In the genomic region with DNA sequence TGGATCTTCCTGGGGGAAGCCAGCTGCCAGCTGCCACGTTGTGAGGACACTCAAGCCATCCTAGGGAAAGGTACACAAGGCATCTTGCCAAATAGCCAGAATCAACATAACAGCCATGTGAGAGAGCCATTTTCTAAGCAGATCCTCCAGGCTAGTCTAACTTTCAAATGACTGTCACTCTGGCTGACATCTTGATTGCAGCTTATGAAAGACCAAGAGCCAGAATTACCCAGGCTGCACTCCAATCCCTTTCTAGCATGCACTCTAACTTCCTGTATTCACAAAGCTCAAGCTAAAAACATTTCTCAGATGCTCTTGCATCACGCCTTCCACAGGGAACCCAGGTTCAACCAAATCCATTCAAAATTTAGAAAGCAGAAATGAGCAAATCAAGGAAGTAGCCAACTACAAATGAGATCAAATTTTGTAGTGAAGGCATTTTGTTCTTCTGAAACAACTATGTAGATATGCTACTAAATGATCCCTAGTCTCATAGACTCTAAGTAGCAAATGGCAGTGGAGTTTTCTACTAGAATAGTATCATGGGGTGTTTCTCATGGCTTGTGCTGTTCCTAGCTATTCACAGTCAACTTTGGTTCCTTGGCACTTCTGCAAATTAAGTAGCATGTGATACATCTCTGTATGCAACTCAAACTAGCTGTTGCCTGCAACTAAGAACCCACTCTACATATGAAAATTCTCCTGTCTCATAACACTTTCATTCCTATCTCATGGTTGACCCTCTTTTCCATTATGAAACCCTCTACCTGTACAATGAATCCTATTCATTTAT, we compare ENCODE assay signal across 9 cellular contexts.
DNase-seq lines count a peak whose midpoint lies in the region; ATAC-seq and TF ChIP-seq lines count a peak whose summit lies in the region.
"Had no signal": no experiment of that assay in that cellular context is flagged by ENCODE, and none has a peak within 500 bp of the region (broad histone marks: within the 10 kb centered on the region; RNA-seq: fewer than 3 reads in every experiment).

No MANE protein-coding gene starts in this region.

- intact Hi-C loops in natural killer cell (cut with micrococcal nuclease): no loop called here

- peaks cover 75% of the 10 kb centered on the region for H3K4me1 Mint-ChIP-seq in T-helper 2 cell treated with Interferon-gamma antibody and Interleukin-4, amounts not matched to agents 5 μg/mL and 100 μg/mL, for 36 hours (ENCODE audit: low read depth)
- peaks cover 48 to 50% of the 10 kb centered on the region in 2 donors for H3K4me1 Mint-ChIP-seq in natural killer cell

- H3K4me3 Mint-ChIP-seq in T-helper 2 cell treated with Interferon-gamma antibody and Interleukin-4, amounts not matched to agents 5 μg/mL and 100 μg/mL, for 36 hours: peak overlapping the region; percentile 12
- H3K4me3 Mint-ChIP-seq in natural killer cell: no peak overlapping the region

- TF ChIP-seq CTCF in natural killer cell (IDR thresholded peaks at IDR 0.05) (no peak), GM20000 (IDR thresholded peaks at IDR 0.05; ENCODE audit: extremely low read depth, missing control alignments) (no peak)

- peaks cover 11% of the 10 kb centered on the region for H3K36me3 Mint-ChIP-seq in T-helper 2 cell treated with Interferon-gamma antibody and Interleukin-4, amounts not matched to agents 5 μg/mL and 100 μg/mL, for 36 hours (ENCODE audit: low read depth)
- no peaks in the 10 kb centered on the region for H3K36me3 Mint-ChIP-seq in natural killer cell

- H3K27me3 Mint-ChIP-seq in T-helper 2 cell treated with Interferon-gamma antibody and Interleukin-4, amounts not matched to agents 5 μg/mL and 100 μg/mL, for 36 hours (ENCODE audit: low read depth): no peaks in the 10 kb centered on the region
- H3K27me3 Mint-ChIP-seq in natural killer cell (ENCODE audit: low read depth in 2 of 2): no peaks in the 10 kb centered on the region

- peak in 1 of 3 donors; percentile 27 for ATAC-seq in natural killer cell
- ATAC-seq in HG03442 (IDR thresholded peaks at IDR 0.05; ENCODE audit: unreplicated experiment): no peak
- no peak for ATAC-seq in HG03108 (IDR thresholded peaks at IDR 0.05; ENCODE audit: unreplicated experiment)

- peaks cover 6% of the 10 kb centered on the region for H3K9me3 Mint-ChIP-seq in T-helper 2 cell treated with Interferon-gamma antibody and Interleukin-4, amounts not matched to agents 5 μg/mL and 100 μg/mL, for 36 hours
- H3K9me3 Mint-ChIP-seq in natural killer cell: no peaks in the 10 kb centered on the region

- peak overlapping the region; percentile 37 for H3K27ac Mint-ChIP-seq in T-helper 2 cell treated with Interferon-gamma antibody and Interleukin-4, amounts not matched to agents 5 μg/mL and 100 μg/mL, for 36 hours
- peak overlapping the region; percentile 75 to 79 for H3K27ac Mint-ChIP-seq in natural killer cell

- DNase-seq in DMS53 (lab: John Stamatoyannopoulos, UW) (peak; percentile 67), DMS53 treated with DMSO at 0.1 percent for 48 hours (lab: John Stamatoyannopoulos, UW; ENCODE audit: unreplicated experiment) (no peak), NCI-H1105 treated with DMSO at 0.1 percent for 48 hours (lab: John Stamatoyannopoulos, UW) (peak; percentile 82), natural killer cell (no peak), GM20000 (ENCODE audit: low spot score) (no peak)
- DNase-seq in T-helper 2 cell treated with Interferon-gamma antibody and Interleukin-4, amounts not matched to agents 5 μg/mL and 100 μg/mL, for 36 hours (ENCODE audit: low spot score): no peak
- DNase-seq: GM23248 had no signal

Comparison
In these comparisons a context has a peak if more than half of its experiments do, and no peak if none do; other contexts are left out.
1. DNase-seq: peak in DMS53 (single experiment) and NCI-H1105 treated with DMSO at 0.1 percent for 48 hours (single experiment); none in DMS53 treated with DMSO at 0.1 percent for 48 hours (single experiment), T-helper 2 cell treated with Interferon-gamma antibody and Interleukin-4, amounts not matched to agents 5 μg/mL and 100 μg/mL, for 36 hours (single experiment), natural killer cell (single experiment) and GM20000 (single experiment).